In genomic region chr14:75726326-75726725, GRCh38 we compare ENCODE assay signal across 28 cellular contexts.
"Had no signal": no experiment of that assay in that cellular context is flagged by ENCODE, and none has a peak within 500 bp of the region (broad histone marks: within the 10 kb centered on the region; RNA-seq: fewer than 3 reads in every experiment).

No MANE protein-coding gene starts in this region.

- FAIRE-seq: colon, endometrium, frontal cortex had no signal

- H3K36me3 ChIP-seq: adrenal gland had no signal

- ATAC-seq: activated CD8-positive, alpha-beta T cell treated with anti-CD3 and anti-CD28 coated beads for 36 hours; activated naive CD8-positive, alpha-beta T cell treated with anti-CD3 and anti-CD28 coated beads, Interleukin-2, amount 50 U/mL, for 24 hours; body of pancreas; esophagus mucosa; T-helper 17 cell had no signal

- H3K27me3 ChIP-seq: adrenal gland, body of pancreas had no signal

- DNase-seq: activated B cell treated with CpG ODN at 0.5 μM for 24 hours; activated CD4-positive, alpha-beta T cell treated with anti-CD3 and anti-CD28 coated beads for 48 hours; activated CD4-positive, alpha-beta T cell treated with anti-CD3 and anti-CD28 coated beads, Interleukin-2, amount 50 U/mL, for 1 hour; activated CD4-positive, alpha-beta T cell treated with anti-CD3 and anti-CD28 coated beads, Interleukin-2, amount 50 U/mL, for 48 hours; activated CD8-positive, alpha-beta memory T cell treated with anti-CD3 and anti-CD28 coated beads for 24 hours; activated CD8-positive, alpha-beta T cell treated with anti-CD3 and anti-CD28 coated beads for 36 hours; activated effector memory CD4-positive, alpha-beta T cell treated with anti-CD3 and anti-CD28 coated beads, Interleukin-2, amount 50 U/mL, for 16 hours; activated naive CD4-positive, alpha-beta T cell treated with anti-CD3 and anti-CD28 coated beads for 36 hours; activated naive CD8-positive, alpha-beta T cell treated with anti-CD3 and anti-CD28 coated beads for 36 hours; activated naive CD8-positive, alpha-beta T cell treated with anti-CD3 and anti-CD28 coated beads, Interleukin-2, amount 50 U/mL, for 24 hours; activated T-cell treated with anti-CD3 and anti-CD28 coated beads, Interleukin-2, amount 50 U/mL, for 1 hour; activated T-cell treated with anti-CD3 and anti-CD28 coated beads, Interleukin-2, amount 50 U/mL, for 48 hours; adrenal gland; amygdala; aorta; body of pancreas; caudate nucleus; cortex of kidney; effector CD8-positive, alpha-beta T cell; foreskin fibroblast; T-helper 1 cell; T-helper 17 cell; T1000; WERI-Rb-1 had no signal

- H3K4me3 ChIP-seq: adrenal gland, body of pancreas had no signal

- H3K9me3 ChIP-seq: adrenal gland, body of pancreas had no signal

- H3K27ac ChIP-seq: body of pancreas, WERI-Rb-1 had no signal
